ENCODE assay signal across 1 cellular context in the genomic region with DNA sequence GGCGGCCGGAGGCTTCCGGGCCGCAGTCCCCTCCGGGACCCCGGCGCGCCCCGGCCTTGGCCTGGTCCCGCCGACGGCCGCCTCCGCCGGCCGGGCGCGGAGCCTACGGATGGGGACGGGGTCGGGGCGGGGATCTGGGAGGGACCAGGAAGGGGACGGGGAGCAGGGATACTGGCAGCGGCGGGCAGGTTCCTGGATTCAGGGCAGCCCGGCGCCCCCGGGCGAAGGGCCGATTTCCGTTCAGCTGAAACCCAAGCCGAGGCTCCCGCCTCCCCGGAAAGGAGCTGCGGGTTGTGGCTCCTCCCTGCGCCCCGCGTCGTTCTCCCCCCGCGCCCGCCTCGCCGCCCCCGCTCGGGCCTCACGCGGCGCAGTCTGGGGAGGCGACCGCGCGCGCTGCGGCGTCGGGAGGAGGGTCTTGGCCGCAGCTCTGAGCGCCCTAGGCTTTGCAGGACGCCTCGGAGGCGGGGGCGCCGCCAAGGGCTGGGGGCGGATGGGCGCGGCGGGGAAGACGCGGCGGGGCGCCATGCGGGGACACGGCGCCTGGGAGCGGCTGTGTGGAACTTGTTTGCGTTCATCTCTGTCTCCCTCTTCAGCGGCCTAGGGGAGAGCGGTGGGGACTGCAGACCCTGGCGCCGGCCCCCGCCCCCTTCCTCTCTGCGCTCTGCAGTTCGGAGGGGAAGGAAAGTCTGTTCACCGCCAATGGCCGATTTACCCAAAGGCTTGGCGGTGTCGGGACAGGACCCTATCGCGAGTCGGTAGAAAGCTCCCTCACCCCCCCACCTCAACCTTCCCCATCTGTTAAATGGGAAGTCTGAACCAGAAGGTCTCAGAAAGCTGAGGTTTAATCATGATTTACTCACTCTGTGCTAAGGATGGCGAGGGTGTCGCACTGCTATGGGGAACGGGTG.
A peak's percentile ranks its signal among the peaks of the same experiment; 100 is the strongest.
TF ChIP-seq lines count a peak whose summit lies in the region.

No MANE protein-coding gene starts in this region.

TF ChIP-seq in HepG2, 621 proteins besides CTCF, POLR2A, EP300 and RAD21 (continued from another document):
- TF ChIP-seq, protein P1, sequence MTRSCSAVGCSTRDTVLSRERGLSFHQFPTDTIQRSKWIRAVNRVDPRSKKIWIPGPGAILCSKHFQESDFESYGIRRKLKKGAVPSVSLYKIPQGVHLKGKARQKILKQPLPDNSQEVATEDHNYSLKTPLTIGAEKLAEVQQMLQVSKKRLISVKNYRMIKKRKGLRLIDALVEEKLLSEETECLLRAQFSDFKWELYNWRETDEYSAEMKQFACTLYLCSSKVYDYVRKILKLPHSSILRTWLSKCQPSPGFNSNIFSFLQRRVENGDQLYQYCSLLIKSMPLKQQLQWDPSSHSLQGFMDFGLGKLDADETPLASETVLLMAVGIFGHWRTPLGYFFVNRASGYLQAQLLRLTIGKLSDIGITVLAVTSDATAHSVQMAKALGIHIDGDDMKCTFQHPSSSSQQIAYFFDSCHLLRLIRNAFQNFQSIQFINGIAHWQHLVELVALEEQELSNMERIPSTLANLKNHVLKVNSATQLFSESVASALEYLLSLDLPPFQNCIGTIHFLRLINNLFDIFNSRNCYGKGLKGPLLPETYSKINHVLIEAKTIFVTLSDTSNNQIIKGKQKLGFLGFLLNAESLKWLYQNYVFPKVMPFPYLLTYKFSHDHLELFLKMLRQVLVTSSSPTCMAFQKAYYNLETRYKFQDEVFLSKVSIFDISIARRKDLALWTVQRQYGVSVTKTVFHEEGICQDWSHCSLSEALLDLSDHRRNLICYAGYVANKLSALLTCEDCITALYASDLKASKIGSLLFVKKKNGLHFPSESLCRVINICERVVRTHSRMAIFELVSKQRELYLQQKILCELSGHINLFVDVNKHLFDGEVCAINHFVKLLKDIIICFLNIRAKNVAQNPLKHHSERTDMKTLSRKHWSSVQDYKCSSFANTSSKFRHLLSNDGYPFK (CRISPR knock-in tag; IDR thresholded peaks at IDR 0.05; ENCODE audit: borderline replicate concordance): no peak
- peak; percentile 53; the same call in 1 of the 2 replicates for TF ChIP-seq SP5 (CRISPR knock-in tag; IDR thresholded peaks at IDR 0.05; ENCODE audit: borderline replicate concordance, low read depth)
- 0 out of 2 replicates have a peak, but pooled peaks have one; percentile 18 for TF ChIP-seq ZBTB21 (CRISPR knock-in tag; IDR thresholded peaks at IDR 0.05)
- TF ChIP-seq NR2F1 (CRISPR knock-in tag; IDR thresholded peaks at IDR 0.05): no peak
- TF ChIP-seq ZNF549 (CRISPR knock-in tag; IDR thresholded peaks at IDR 0.05): no peak
- peak; percentile 60; the same call in 1 of the 2 replicates for TF ChIP-seq ZNF431 (CRISPR knock-in tag; IDR thresholded peaks at IDR 0.05; ENCODE audit: borderline replicate concordance, low read depth)
- TF ChIP-seq, protein P2, sequence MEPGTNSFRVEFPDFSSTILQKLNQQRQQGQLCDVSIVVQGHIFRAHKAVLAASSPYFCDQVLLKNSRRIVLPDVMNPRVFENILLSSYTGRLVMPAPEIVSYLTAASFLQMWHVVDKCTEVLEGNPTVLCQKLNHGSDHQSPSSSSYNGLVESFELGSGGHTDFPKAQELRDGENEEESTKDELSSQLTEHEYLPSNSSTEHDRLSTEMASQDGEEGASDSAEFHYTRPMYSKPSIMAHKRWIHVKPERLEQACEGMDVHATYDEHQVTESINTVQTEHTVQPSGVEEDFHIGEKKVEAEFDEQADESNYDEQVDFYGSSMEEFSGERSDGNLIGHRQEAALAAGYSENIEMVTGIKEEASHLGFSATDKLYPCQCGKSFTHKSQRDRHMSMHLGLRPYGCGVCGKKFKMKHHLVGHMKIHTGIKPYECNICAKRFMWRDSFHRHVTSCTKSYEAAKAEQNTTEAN (CRISPR knock-in tag; conservative IDR thresholded peaks at IDR 0.05): peak; percentile 64
- TF ChIP-seq NFKB2 (CRISPR knock-in tag; IDR thresholded peaks at IDR 0.05; ENCODE audit: borderline replicate concordance): no peak
- TF ChIP-seq, protein P3, sequence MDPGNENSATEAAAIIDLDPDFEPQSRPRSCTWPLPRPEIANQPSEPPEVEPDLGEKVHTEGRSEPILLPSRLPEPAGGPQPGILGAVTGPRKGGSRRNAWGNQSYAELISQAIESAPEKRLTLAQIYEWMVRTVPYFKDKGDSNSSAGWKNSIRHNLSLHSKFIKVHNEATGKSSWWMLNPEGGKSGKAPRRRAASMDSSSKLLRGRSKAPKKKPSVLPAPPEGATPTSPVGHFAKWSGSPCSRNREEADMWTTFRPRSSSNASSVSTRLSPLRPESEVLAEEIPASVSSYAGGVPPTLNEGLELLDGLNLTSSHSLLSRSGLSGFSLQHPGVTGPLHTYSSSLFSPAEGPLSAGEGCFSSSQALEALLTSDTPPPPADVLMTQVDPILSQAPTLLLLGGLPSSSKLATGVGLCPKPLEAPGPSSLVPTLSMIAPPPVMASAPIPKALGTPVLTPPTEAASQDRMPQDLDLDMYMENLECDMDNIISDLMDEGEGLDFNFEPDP (CRISPR knock-in tag; conservative IDR thresholded peaks at IDR 0.05): no peak
- 0 out of 2 replicates have a peak, but pooled peaks have one; percentile 41 for TF ChIP-seq MED13 (CRISPR knock-in tag; IDR thresholded peaks at IDR 0.05)
- no peak for TF ChIP-seq DNMT3B (CRISPR knock-in tag; conservative IDR thresholded peaks at IDR 0.05)
- no peak for TF ChIP-seq NONO (IDR thresholded peaks at IDR 0.05)
- TF ChIP-seq NONO (CRISPR knock-in tag; conservative IDR thresholded peaks at IDR 0.05): peak; percentile 25; the same call in 1 of the 2 replicates
- no peak for TF ChIP-seq FOXK2 (IDR thresholded peaks at IDR 0.05)
- peak; percentile 87 for TF ChIP-seq SAFB2 (CRISPR knock-in tag; IDR thresholded peaks at IDR 0.05; ENCODE audit: borderline replicate concordance, low read depth)
- TF ChIP-seq ZBTB8A (CRISPR knock-in tag; IDR thresholded peaks at IDR 0.05; ENCODE audit: borderline replicate concordance, low read depth): no peak
- no peak; the same call in 1 of the 2 replicates for TF ChIP-seq ZNF556 (CRISPR knock-in tag; IDR thresholded peaks at IDR 0.05; ENCODE audit: borderline replicate concordance)
- TF ChIP-seq ATAD3A (CRISPR knock-in tag; IDR thresholded peaks at IDR 0.05): no peak
- peak; percentile 66; the same call in 1 of the 2 replicates for TF ChIP-seq GFI1 (CRISPR knock-in tag; IDR thresholded peaks at IDR 0.05; ENCODE audit: borderline replicate concordance)
- peak; percentile 64; the same call in 1 of the 2 replicates for TF ChIP-seq ZIK1 (CRISPR knock-in tag; IDR thresholded peaks at IDR 0.05; ENCODE audit: borderline replicate concordance, low read depth)
- 0 out of 2 replicates have a peak, but pooled peaks have one; percentile 34 for TF ChIP-seq REL (CRISPR knock-in tag; conservative IDR thresholded peaks at IDR 0.05)
- TF ChIP-seq, protein P4, sequence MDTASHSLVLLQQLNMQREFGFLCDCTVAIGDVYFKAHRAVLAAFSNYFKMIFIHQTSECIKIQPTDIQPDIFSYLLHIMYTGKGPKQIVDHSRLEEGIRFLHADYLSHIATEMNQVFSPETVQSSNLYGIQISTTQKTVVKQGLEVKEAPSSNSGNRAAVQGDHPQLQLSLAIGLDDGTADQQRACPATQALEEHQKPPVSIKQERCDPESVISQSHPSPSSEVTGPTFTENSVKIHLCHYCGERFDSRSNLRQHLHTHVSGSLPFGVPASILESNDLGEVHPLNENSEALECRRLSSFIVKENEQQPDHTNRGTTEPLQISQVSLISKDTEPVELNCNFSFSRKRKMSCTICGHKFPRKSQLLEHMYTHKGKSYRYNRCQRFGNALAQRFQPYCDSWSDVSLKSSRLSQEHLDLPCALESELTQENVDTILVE (CRISPR knock-in tag; IDR thresholded peaks at IDR 0.05): no peak; the same call in 1 of the 2 replicates
- 0 out of 2 replicates have a peak, but pooled peaks have one; percentile 12 for TF ChIP-seq KDM2A (CRISPR knock-in tag; IDR thresholded peaks at IDR 0.05; ENCODE audit: borderline replicate concordance, low read depth)
- TF ChIP-seq, protein P5, sequence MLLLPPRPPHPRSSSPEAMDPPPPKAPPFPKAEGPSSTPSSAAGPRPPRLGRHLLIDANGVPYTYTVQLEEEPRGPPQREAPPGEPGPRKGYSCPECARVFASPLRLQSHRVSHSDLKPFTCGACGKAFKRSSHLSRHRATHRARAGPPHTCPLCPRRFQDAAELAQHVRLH (CRISPR knock-in tag; IDR thresholded peaks at IDR 0.05; ENCODE audit: borderline replicate concordance, low read depth): no peak
- no peak for TF ChIP-seq ZNF7 (CRISPR knock-in tag; IDR thresholded peaks at IDR 0.05)
- TF ChIP-seq CEBPB (IDR thresholded peaks at IDR 0.05; ENCODE audit: borderline replicate concordance, low read depth, low read length): no peak
- TF ChIP-seq NFYB (CRISPR knock-in tag; IDR thresholded peaks at IDR 0.05): no peak
- TF ChIP-seq RFX3 (CRISPR knock-in tag; IDR thresholded peaks at IDR 0.05): no peak
- no peak for TF ChIP-seq ZNF557 (CRISPR knock-in tag; IDR thresholded peaks at IDR 0.05)
- TF ChIP-seq, protein P6, sequence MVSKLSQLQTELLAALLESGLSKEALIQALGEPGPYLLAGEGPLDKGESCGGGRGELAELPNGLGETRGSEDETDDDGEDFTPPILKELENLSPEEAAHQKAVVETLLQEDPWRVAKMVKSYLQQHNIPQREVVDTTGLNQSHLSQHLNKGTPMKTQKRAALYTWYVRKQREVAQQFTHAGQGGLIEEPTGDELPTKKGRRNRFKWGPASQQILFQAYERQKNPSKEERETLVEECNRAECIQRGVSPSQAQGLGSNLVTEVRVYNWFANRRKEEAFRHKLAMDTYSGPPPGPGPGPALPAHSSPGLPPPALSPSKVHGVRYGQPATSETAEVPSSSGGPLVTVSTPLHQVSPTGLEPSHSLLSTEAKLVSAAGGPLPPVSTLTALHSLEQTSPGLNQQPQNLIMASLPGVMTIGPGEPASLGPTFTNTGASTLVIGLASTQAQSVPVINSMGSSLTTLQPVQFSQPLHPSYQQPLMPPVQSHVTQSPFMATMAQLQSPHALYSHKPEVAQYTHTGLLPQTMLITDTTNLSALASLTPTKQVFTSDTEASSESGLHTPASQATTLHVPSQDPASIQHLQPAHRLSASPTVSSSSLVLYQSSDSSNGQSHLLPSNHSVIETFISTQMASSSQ (IDR thresholded peaks at IDR 0.05; ENCODE audit: low read depth): no peak
- TF ChIP-seq, protein P6 (CRISPR knock-in tag; IDR thresholded peaks at IDR 0.05; ENCODE audit: borderline replicate concordance): no peak
